In genomic region chr1:160579216-160579701, GRCh38 we compare ENCODE assay signal across 12 cellular contexts. TPM values are rescaled to one million over a fixed set of nuclear protein-coding genes. Genes with fewer than 3 reads are reported as not detected.
A peak's percentile ranks its signal among the peaks of the same experiment; 100 is the strongest.
DNase-seq lines count a peak whose midpoint lies in the region; ATAC-seq and TF ChIP-seq lines count a peak whose summit lies in the region.
"Had no signal": no experiment of that assay in that cellular context is flagged by ENCODE, and none has a peak within 500 bp of the region (broad histone marks: within the 10 kb centered on the region; RNA-seq: fewer than 3 reads in every experiment).

Gene CD84, minus strand, starts transcription at chr1:160579496. Its CDS starts 59 bp downstream, at chr1:160579437.

- H3K23ac ChIP-seq in mesenchymal stem cell (ENCODE audit: low read length in 2 of 2), result no peak within 1 kb of the TSS

- H3K4ac ChIP-seq in mesenchymal stem cell (ENCODE audit: low read depth in 1 of 2, low read length in 2 of 2), result no peak within 1 kb of the TSS

- no peak within 1 kb of the TSS for H2BK5ac ChIP-seq in mesenchymal stem cell (ENCODE audit: low read depth, low read length, poor library complexity, severe bottlenecking)

- H3K36me3 ChIP-seq in left ventricle myocardium inferior (no peaks in the 10 kb centered on the region), right lobe of liver (no peaks in the 10 kb centered on the region), urinary bladder (ENCODE audit: insufficient read depth) (no peaks in the 10 kb centered on the region), mesenchymal stem cell (ENCODE audit: control insufficient read depth in 1 of 2, insufficient read depth in 2 of 2, low read depth in 1 of 2, low read length in 2 of 2) (no peaks in the 10 kb centered on the region)
- H3K36me3 ChIP-seq: prostate gland had no signal

- H2BK15ac ChIP-seq in mesenchymal stem cell (ENCODE audit: low read depth, poor library complexity, severe bottlenecking), result no peak within 1 kb of the TSS

- peak; percentile 41 for TF ChIP-seq POLR2A in right lobe of liver (IDR thresholded peaks at IDR 0.05)

- intact Hi-C loops in left ventricle myocardium inferior (cut with micrococcal nuclease), result no loop called here
- intact Hi-C loops in cardiac septum (cut with DNase I), result no loop called here
- intact Hi-C loops in right lobe of liver (cut with DNase I), result no loop called here

- H3K18ac ChIP-seq in mesenchymal stem cell (ENCODE audit: low read depth in 1 of 2, low read length in 2 of 2), result no peak within 1 kb of the TSS

- no peak within 1 kb of the TSS for H3K4me2 ChIP-seq in mesenchymal stem cell (ENCODE audit: low read length, poor library complexity, severe bottlenecking)

- H4K91ac ChIP-seq in mesenchymal stem cell (ENCODE audit: low read length), result no peak within 1 kb of the TSS

- H3K4me1 ChIP-seq in left ventricle myocardium inferior (no peaks in the 10 kb centered on the region), right lobe of liver (no peaks in the 10 kb centered on the region), urinary bladder (ENCODE audit: insufficient read depth) (no peaks in the 10 kb centered on the region), mesenchymal stem cell (ENCODE audit: control insufficient read depth, insufficient read depth, low read depth, low read length) (no peaks in the 10 kb centered on the region)
- H3K4me1 ChIP-seq: prostate gland had no signal

- H3K9me3 ChIP-seq in left ventricle myocardium inferior (replicated peaks) (peaks cover 16% of the 10 kb centered on the region), T-helper 17 cell (ENCODE audit: control insufficient read depth, low read length, poor library complexity, severe bottlenecking) (no peaks in the 10 kb centered on the region), right lobe of liver (no peaks in the 10 kb centered on the region), mesenchymal stem cell (ENCODE audit: control insufficient read depth, low read length) (no peaks in the 10 kb centered on the region)
- H3K9me3 ChIP-seq: prostate gland had no signal

- no peaks in the 10 kb centered on the region for H3K79me1 ChIP-seq in mesenchymal stem cell (replicated peaks; ENCODE audit: low read length, poor library complexity, severe bottlenecking)

- peaks cover 4% of the 10 kb centered on the region for H3K36me3 Mint-ChIP-seq in T-helper 17 cell (ENCODE audit: low read depth)

- H3K4me3 Mint-ChIP-seq in T-helper 17 cell, result peak within 1 kb of the TSS; percentile 93

- POLR2A ChIA-PET in GM10248 (lab: Yijun Ruan, JAX), result no interaction called here

- H2AK5ac ChIP-seq in mesenchymal stem cell (ENCODE audit: low read length, severe bottlenecking), result no peak within 1 kb of the TSS

- no peak within 1 kb of the TSS for H2BK12ac ChIP-seq in mesenchymal stem cell (ENCODE audit: low read length in 2 of 2)

- peaks cover 71% of the 10 kb centered on the region for H3K4me1 Mint-ChIP-seq in T-helper 17 cell

- no peak within 1 kb of the TSS for H4K8ac ChIP-seq in mesenchymal stem cell (ENCODE audit: low read length)

- no peak within 1 kb of the TSS for H3K9ac ChIP-seq in mesenchymal stem cell (ENCODE audit: low read length)

- CTCF ChIA-PET in GM10248 (lab: Yijun Ruan, JAX), result interaction anchor here (1.6 to 9.1 kb wide), 2 partner anchors 15 to 28 kb away, joined by 4 to 54 read pairs; no protein-coding TSS in a partner anchor

- H3K27ac Mint-ChIP-seq in T-helper 17 cell, result peak within 1 kb of the TSS; percentile 96

- no peak for TF ChIP-seq CTCF in left ventricle myocardium inferior (IDR thresholded peaks at IDR 0.05; ENCODE audit: borderline replicate concordance)
- no peak for TF ChIP-seq CTCF in right lobe of liver (IDR thresholded peaks at IDR 0.05)
- no peak for TF ChIP-seq CTCF in GM10248 (IDR thresholded peaks at IDR 0.05; ENCODE audit: control extremely low read depth, extremely low read depth, low read depth, missing control alignments)

- H3K27me3 Mint-ChIP-seq in T-helper 17 cell, result no peaks in the 10 kb centered on the region

- 39% methylated on average over 3 of the region's 3 CpGs for WGBS in right lobe of liver (ENCODE audit: insufficient coverage, low coverage, low lambda C conversion rate, missing lambda C conversion rate)
- 49% methylated on average over 3 of the region's 3 CpGs for WGBS in urinary bladder
- WGBS in mesenchymal stem cell, result 90% methylated on average over 2 of the region's 3 CpGs

- no peak within 1 kb of the TSS for H2BK120ac ChIP-seq in mesenchymal stem cell (ENCODE audit: low read depth, low read length)

- DNase-seq in left ventricle myocardium inferior (no peak), cardiac septum (ENCODE audit: low spot score) (no peak), T-helper 17 cell (no peak), right lobe of liver (no peak), mesenchymal stem cell (no peak), GM10248 (ENCODE audit: extremely low spot score) (no peak), NCI-H146 (lab: John Stamatoyannopoulos, UW) (no peak)
- DNase-seq: COR-L47, foreskin melanocyte had no signal

- H3K27me3 ChIP-seq in left ventricle myocardium inferior (ENCODE audit: low read depth) (peaks cover 4% of the 10 kb centered on the region), right lobe of liver (no peaks in the 10 kb centered on the region), mesenchymal stem cell (ENCODE audit: control insufficient read depth in 1 of 2, insufficient read depth in 1 of 2, low read length in 2 of 2) (no peaks in the 10 kb centered on the region)

- ATAC-seq in T-helper 17 cell, result peak; percentile 47
- peak in 3 of 4 donors; percentile 16 to 53 (median 32) for ATAC-seq in right lobe of liver

- no peak within 1 kb of the TSS for H3K14ac ChIP-seq in mesenchymal stem cell (ENCODE audit: low read length in 2 of 2)

- H3K27ac ChIP-seq in left ventricle myocardium inferior (replicated peaks) (peak within 1 kb of the TSS; percentile 13), right lobe of liver (peak within 1 kb of the TSS; percentile 12 to 61 (median 18)), urinary bladder (ENCODE audit: low read depth) (peak within 1 kb of the TSS; percentile 10), mesenchymal stem cell (ENCODE audit: low read length, poor library complexity, severe bottlenecking) (no peak within 1 kb of the TSS)
- H3K27ac ChIP-seq: prostate gland had no signal

- H2AFZ ChIP-seq in mesenchymal stem cell (ENCODE audit: low read depth, low read length), result no peak within 1 kb of the TSS

- H3K4me3 ChIP-seq in left ventricle myocardium inferior (peak within 1 kb of the TSS; percentile 18), right lobe of liver (peak within 1 kb of the TSS; percentile 2 to 18 (median 10)), urinary bladder (ENCODE audit: low read depth, low read length) (peak within 1 kb of the TSS; percentile 31), mesenchymal stem cell (ENCODE audit: insufficient read depth in 1 of 2, low read depth in 1 of 2, low read length in 2 of 2) (no peak within 1 kb of the TSS)

RNA-seq across cellular contexts. Expression of gene CD84, which starts in this region (rescaled TPM):
- total RNA-seq in left ventricle myocardium inferior, result 3.6 TPM
- 2.4 TPM for total RNA-seq in cardiac septum
- total RNA-seq in T-helper 17 cell, result 10 to 100 TPM; 66.2 to 71.6 TPM
- 10 to 100 TPM in 1 of 6 experiments, 1 to 10 TPM in 5; 2.4 to 11.1 (median 3.4) TPM for total RNA-seq in right lobe of liver
- 5.3 TPM for total RNA-seq in urinary bladder
- polyA plus RNA-seq in urinary bladder, result 1.4 TPM
- polyA plus RNA-seq in mesenchymal stem cell (2013, experiment 1 of 2), result not detected
- polyA plus RNA-seq in mesenchymal stem cell (2013, experiment 2 of 2), result not detected
- total RNA-seq: HT1080 had no signal

Comparison
In these comparisons a context has a peak if more than half of its experiments do, and no peak if none do; other contexts are left out.
1. RNA of gene CD84 (total RNA-seq): 66.2 to 71.6 TPM in T-helper 17 cell; 5.3 TPM in urinary bladder (single experiment), 2.4 to 11.1 TPM in right lobe of liver, 3.6 TPM in left ventricle myocardium inferior (single experiment) and 2.4 TPM in cardiac septum (single experiment); every median in the first group is over 4 times any median in the second.
2. H3K4me3 ChIP-seq: peak in left ventricle myocardium inferior (single experiment), right lobe of liver (3 of 3) and urinary bladder (single experiment); none in mesenchymal stem cell (0 of 2).